In genomic region chr20:53569005-53569404, GRCh38 we compare ENCODE assay signal across 21 cellular contexts.
"Had no signal": no experiment of that assay in that cellular context is flagged by ENCODE, and none has a peak within 500 bp of the region (broad histone marks: within the 10 kb centered on the region; RNA-seq: fewer than 3 reads in every experiment).

No MANE protein-coding gene starts in this region.

- DNase-seq: colonic mucosa; dermis blood vessel endothelial cell; esophagus squamous epithelium; foreskin fibroblast; glutamatergic neuron; immature natural killer cell; left cardiac atrium; left ventricle myocardium inferior; lower lobe of right lung; mesenchymal stem cell; midbrain; nephron progenitor cell; posterior cingulate gyrus; stimulated activated CD4-positive, alpha-beta T cell treated with anti-CD3 and anti-CD28 coated beads, Interleukin-12 subunit alpha, Interleukin-12 subunit beta, amount 100 ng/mL, for 4 hours; stimulated activated naive CD4-positive, alpha-beta T cell; substantia nigra; transverse colon had no signal

- H3K4me3 ChIP-seq: colonic mucosa, esophagus squamous epithelium, gastroesophageal sphincter, left ventricle myocardium inferior, lower lobe of right lung, right atrium auricular region, stomach, thoracic aorta, transverse colon had no signal

- H3K27me3 ChIP-seq: colonic mucosa, esophagus squamous epithelium, gastroesophageal sphincter, right atrium auricular region, stomach, transverse colon had no signal

- H3K27ac ChIP-seq: colonic mucosa, esophagus squamous epithelium, gastroesophageal sphincter, left ventricle myocardium inferior, lower lobe of right lung, right atrium auricular region, thoracic aorta, transverse colon had no signal

- H3K9me3 ChIP-seq: colonic mucosa, esophagus squamous epithelium, gastroesophageal sphincter, left ventricle myocardium inferior, lower lobe of right lung, right atrium auricular region, stomach, thoracic aorta, transverse colon had no signal

- H3K4me1 ChIP-seq: colonic mucosa, transverse colon had no signal

- ATAC-seq: gastroesophageal sphincter, left cardiac atrium, lower lobe of right lung had no signal

- H3K4me1 Mint-ChIP-seq: nephron progenitor cell had no signal

- H3K9me3 Mint-ChIP-seq: immature natural killer cell, nephron progenitor cell had no signal

- H3K4me3 Mint-ChIP-seq: immature natural killer cell, nephron progenitor cell had no signal
